ENCODE assay signal across 1 cellular context in the genomic region with DNA sequence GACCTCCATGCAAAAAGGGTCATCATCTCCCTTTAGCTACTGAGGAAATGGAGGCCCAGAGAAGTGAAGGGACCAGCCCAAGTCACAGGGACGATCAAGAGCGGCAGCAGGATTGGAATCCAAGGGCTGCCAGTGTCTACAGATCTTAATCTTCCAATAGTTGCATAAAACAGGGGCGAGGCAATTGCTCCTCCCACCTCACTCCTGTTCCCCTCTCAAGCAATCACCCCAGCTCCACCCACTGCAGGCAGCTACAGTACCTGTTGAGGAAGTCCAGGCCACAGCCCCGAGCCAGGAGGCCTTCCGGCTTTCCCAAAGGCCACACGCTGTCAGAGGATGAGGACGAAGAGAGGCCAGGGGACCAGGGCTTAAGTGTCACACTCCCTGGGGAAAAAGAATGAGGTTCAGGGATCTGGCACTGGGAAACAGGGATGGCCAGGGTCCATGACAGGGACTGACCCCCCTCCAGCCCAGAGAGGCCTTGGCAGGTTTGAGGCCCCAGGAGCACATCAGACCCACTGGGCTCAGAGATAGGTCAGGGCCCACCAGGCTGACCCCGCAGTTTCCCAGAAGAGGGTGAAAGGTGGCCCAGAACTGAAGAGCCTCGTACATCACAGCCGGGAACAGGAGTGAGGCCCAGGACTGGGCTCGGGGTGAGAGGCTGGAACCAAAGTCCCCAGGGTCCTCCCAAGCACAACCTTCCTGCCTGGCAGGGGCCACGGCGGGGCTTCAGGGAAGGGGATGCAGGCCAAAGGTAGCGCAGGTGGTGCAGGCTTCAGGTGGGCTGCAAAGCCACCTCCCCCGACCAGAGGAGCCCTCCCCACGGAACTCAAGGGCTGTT.
TF ChIP-seq lines count a peak whose summit lies in the region.

No MANE protein-coding gene starts in this region.

TF ChIP-seq in HepG2, 621 proteins besides CTCF, POLR2A, EP300 and RAD21 (continued from another document and continues in another):
- TF ChIP-seq, protein P1, sequence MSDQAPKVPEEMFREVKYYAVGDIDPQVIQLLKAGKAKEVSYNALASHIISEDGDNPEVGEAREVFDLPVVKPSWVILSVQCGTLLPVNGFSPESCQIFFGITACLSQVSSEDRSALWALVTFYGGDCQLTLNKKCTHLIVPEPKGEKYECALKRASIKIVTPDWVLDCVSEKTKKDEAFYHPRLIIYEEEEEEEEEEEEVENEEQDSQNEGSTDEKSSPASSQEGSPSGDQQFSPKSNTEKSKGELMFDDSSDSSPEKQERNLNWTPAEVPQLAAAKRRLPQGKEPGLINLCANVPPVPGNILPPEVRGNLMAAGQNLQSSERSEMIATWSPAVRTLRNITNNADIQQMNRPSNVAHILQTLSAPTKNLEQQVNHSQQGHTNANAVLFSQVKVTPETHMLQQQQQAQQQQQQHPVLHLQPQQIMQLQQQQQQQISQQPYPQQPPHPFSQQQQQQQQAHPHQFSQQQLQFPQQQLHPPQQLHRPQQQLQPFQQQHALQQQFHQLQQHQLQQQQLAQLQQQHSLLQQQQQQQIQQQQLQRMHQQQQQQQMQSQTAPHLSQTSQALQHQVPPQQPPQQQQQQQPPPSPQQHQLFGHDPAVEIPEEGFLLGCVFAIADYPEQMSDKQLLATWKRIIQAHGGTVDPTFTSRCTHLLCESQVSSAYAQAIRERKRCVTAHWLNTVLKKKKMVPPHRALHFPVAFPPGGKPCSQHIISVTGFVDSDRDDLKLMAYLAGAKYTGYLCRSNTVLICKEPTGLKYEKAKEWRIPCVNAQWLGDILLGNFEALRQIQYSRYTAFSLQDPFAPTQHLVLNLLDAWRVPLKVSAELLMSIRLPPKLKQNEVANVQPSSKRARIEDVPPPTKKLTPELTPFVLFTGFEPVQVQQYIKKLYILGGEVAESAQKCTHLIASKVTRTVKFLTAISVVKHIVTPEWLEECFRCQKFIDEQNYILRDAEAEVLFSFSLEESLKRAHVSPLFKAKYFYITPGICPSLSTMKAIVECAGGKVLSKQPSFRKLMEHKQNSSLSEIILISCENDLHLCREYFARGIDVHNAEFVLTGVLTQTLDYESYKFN (CRISPR knock-in tag; conservative IDR thresholded peaks at IDR 0.05), result no peak
- TF ChIP-seq, protein P2, sequence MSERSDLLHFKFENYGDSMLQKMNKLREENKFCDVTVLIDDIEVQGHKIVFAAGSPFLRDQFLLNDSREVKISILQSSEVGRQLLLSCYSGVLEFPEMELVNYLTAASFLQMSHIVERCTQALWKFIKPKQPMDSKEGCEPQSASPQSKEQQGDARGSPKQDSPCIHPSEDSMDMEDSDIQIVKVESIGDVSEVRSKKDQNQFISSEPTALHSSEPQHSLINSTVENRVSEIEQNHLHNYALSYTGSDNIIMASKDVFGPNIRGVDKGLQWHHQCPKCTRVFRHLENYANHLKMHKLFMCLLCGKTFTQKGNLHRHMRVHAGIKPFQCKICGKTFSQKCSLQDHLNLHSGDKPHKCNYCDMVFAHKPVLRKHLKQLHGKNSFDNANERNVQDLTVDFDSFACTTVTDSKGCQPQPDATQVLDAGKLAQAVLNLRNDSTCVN (CRISPR knock-in tag; IDR thresholded peaks at IDR 0.05; ENCODE audit: borderline replicate concordance), result no peak
- TF ChIP-seq RARG (CRISPR knock-in tag; IDR thresholded peaks at IDR 0.05; ENCODE audit: low read depth) (0 out of 2 replicates have a peak, but pooled peaks have one; percentile 30), FOXC1 (CRISPR knock-in tag; IDR thresholded peaks at IDR 0.05; ENCODE audit: borderline replicate concordance) (no peak), ZFP36L1 (CRISPR knock-in tag; IDR thresholded peaks at IDR 0.05) (no peak; the same call in 1 of the 2 replicates), NRL (CRISPR knock-in tag; IDR thresholded peaks at IDR 0.05; ENCODE audit: borderline replicate concordance) (0 out of 2 replicates have a peak, but pooled peaks have one; percentile 48), NKX3-1 (CRISPR knock-in tag; IDR thresholded peaks at IDR 0.05) (peak; percentile 75), ZNF382 (CRISPR knock-in tag; IDR thresholded peaks at IDR 0.05; ENCODE audit: borderline replicate concordance) (no peak), STAG1 (CRISPR knock-in tag; IDR thresholded peaks at IDR 0.05) (no peak), HNF4G (IDR thresholded peaks at IDR 0.05; ENCODE audit: borderline replicate concordance, low read depth, low read length) (no peak; the same call in 1 of the 2 replicates), HNF4G (CRISPR knock-in tag; IDR thresholded peaks at IDR 0.05; ENCODE audit: borderline replicate concordance, low read depth) (no peak), KLF13 (CRISPR knock-in tag; IDR thresholded peaks at IDR 0.05) (no peak), GTF3A (CRISPR knock-in tag; conservative IDR thresholded peaks at IDR 0.05) (no peak), HDAC1 (CRISPR knock-in tag; IDR thresholded peaks at IDR 0.05) (no peak), BRD4 (CRISPR knock-in tag; IDR thresholded peaks at IDR 0.05) (no peak), FLYWCH1 (CRISPR knock-in tag; IDR thresholded peaks at IDR 0.05) (no peak), IRF2 (CRISPR knock-in tag; IDR thresholded peaks at IDR 0.05) (peak; percentile 18; the same call in 1 of the 2 replicates), SIX4 (CRISPR knock-in tag; IDR thresholded peaks at IDR 0.05) (no peak; the same call in 1 of the 2 replicates), MBNL3 (CRISPR knock-in tag; conservative IDR thresholded peaks at IDR 0.05) (no peak), HOXA7 (CRISPR knock-in tag; IDR thresholded peaks at IDR 0.05) (no peak), NFYB (CRISPR knock-in tag; IDR thresholded peaks at IDR 0.05) (no peak), HMGA1 (CRISPR knock-in tag; conservative IDR thresholded peaks at IDR 0.05) (no peak), CBX2 (IDR thresholded peaks at IDR 0.05; ENCODE audit: low read depth, low read length) (no peak), CBX2 (CRISPR knock-in tag; IDR thresholded peaks at IDR 0.05; ENCODE audit: low read depth) (no peak; the same call in 1 of the 2 replicates), MZF1 (CRISPR knock-in tag; IDR thresholded peaks at IDR 0.05; ENCODE audit: borderline replicate concordance) (no peak), AGO1 (IDR thresholded peaks at IDR 0.05; ENCODE audit: low read depth, low read length, poor library complexity, severe bottlenecking) (no peak), ZFX (CRISPR knock-in tag; IDR thresholded peaks at IDR 0.05; ENCODE audit: low read depth) (peak; percentile 95), POLR2G (IDR thresholded peaks at IDR 0.05; ENCODE audit: low read depth, low read length) (peak; percentile 52), ZNF644 (CRISPR knock-in tag; IDR thresholded peaks at IDR 0.05; ENCODE audit: low read depth) (0 out of 2 replicates have a peak, but pooled peaks have one; percentile 14), HNRNPH1 (optimal IDR thresholded peaks at IDR 0.05; ENCODE audit: low read depth, low read length) (no peak), ZNF557 (CRISPR knock-in tag; IDR thresholded peaks at IDR 0.05) (no peak), ZNF773 (CRISPR knock-in tag; IDR thresholded peaks at IDR 0.05; ENCODE audit: borderline replicate concordance) (no peak)
- TF ChIP-seq, protein P3, sequence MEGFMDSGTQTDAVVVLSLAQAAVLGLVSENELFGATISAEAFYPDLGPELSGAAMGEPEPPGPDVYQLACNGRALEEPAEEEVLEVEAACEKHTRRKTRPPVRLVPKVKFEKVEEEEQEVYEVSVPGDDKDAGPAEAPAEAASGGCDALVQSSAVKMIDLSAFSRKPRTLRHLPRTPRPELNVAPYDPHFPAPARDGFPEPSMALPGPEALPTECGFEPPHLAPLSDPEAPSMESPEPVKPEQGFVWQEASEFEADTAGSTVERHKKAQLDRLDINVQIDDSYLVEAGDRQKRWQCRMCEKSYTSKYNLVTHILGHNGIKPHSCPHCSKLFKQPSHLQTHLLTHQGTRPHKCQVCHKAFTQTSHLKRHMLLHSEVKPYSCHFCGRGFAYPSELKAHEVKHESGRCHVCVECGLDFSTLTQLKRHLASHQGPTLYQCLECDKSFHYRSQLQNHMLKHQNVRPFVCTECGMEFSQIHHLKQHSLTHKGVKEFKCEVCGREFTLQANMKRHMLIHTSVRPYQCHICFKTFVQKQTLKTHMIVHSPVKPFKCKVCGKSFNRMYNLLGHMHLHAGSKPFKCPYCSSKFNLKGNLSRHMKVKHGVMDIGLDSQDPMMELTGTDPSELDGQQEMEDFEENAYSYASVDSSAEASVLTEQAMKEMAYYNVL (CRISPR knock-in tag; IDR thresholded peaks at IDR 0.05; ENCODE audit: borderline replicate concordance), result no peak
- TF ChIP-seq, protein P4, sequence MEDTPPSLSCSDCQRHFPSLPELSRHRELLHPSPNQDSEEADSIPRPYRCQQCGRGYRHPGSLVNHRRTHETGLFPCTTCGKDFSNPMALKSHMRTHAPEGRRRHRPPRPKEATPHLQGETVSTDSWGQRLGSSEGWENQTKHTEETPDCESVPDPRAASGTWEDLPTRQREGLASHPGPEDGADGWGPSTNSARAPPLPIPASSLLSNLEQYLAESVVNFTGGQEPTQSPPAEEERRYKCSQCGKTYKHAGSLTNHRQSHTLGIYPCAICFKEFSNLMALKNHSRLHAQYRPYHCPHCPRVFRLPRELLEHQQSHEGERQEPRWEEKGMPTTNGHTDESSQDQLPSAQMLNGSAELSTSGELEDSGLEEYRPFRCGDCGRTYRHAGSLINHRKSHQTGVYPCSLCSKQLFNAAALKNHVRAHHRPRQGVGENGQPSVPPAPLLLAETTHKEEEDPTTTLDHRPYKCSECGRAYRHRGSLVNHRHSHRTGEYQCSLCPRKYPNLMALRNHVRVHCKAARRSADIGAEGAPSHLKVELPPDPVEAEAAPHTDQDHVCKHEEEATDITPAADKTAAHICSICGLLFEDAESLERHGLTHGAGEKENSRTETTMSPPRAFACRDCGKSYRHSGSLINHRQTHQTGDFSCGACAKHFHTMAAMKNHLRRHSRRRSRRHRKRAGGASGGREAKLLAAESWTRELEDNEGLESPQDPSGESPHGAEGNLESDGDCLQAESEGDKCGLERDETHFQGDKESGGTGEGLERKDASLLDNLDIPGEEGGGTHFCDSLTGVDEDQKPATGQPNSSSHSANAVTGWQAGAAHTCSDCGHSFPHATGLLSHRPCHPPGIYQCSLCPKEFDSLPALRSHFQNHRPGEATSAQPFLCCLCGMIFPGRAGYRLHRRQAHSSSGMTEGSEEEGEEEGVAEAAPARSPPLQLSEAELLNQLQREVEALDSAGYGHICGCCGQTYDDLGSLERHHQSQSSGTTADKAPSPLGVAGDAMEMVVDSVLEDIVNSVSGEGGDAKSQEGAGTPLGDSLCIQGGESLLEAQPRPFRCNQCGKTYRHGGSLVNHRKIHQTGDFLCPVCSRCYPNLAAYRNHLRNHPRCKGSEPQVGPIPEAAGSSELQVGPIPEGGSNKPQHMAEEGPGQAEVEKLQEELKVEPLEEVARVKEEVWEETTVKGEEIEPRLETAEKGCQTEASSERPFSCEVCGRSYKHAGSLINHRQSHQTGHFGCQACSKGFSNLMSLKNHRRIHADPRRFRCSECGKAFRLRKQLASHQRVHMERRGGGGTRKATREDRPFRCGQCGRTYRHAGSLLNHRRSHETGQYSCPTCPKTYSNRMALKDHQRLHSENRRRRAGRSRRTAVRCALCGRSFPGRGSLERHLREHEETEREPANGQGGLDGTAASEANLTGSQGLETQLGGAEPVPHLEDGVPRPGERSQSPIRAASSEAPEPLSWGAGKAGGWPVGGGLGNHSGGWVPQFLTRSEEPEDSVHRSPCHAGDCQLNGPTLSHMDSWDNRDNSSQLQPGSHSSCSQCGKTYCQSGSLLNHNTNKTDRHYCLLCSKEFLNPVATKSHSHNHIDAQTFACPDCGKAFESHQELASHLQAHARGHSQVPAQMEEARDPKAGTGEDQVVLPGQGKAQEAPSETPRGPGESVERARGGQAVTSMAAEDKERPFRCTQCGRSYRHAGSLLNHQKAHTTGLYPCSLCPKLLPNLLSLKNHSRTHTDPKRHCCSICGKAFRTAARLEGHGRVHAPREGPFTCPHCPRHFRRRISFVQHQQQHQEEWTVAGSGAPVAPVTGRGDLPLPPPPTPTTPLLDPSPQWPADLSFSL (CRISPR knock-in tag; IDR thresholded peaks at IDR 0.05), result no peak
- TF ChIP-seq, protein P5, sequence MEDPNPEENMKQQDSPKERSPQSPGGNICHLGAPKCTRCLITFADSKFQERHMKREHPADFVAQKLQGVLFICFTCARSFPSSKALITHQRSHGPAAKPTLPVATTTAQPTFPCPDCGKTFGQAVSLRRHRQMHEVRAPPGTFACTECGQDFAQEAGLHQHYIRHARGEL (CRISPR knock-in tag; IDR thresholded peaks at IDR 0.05), result no peak
- TF ChIP-seq, protein P6, sequence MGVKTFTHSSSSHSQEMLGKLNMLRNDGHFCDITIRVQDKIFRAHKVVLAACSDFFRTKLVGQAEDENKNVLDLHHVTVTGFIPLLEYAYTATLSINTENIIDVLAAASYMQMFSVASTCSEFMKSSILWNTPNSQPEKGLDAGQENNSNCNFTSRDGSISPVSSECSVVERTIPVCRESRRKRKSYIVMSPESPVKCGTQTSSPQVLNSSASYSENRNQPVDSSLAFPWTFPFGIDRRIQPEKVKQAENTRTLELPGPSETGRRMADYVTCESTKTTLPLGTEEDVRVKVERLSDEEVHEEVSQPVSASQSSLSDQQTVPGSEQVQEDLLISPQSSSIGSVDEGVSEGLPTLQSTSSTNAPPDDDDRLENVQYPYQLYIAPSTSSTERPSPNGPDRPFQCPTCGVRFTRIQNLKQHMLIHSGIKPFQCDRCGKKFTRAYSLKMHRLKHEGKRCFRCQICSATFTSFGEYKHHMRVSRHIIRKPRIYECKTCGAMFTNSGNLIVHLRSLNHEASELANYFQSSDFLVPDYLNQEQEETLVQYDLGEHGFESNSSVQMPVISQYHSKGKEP (CRISPR knock-in tag; IDR thresholded peaks at IDR 0.05), result no peak
- TF ChIP-seq, protein P7, sequence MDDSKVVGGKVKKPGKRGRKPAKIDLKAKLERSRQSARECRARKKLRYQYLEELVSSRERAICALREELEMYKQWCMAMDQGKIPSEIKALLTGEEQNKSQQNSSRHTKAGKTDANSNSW (CRISPR knock-in tag; IDR thresholded peaks at IDR 0.05; ENCODE audit: borderline replicate concordance), result 0 out of 2 replicates have a peak, but pooled peaks have one; percentile 37
- TF ChIP-seq, protein P8, sequence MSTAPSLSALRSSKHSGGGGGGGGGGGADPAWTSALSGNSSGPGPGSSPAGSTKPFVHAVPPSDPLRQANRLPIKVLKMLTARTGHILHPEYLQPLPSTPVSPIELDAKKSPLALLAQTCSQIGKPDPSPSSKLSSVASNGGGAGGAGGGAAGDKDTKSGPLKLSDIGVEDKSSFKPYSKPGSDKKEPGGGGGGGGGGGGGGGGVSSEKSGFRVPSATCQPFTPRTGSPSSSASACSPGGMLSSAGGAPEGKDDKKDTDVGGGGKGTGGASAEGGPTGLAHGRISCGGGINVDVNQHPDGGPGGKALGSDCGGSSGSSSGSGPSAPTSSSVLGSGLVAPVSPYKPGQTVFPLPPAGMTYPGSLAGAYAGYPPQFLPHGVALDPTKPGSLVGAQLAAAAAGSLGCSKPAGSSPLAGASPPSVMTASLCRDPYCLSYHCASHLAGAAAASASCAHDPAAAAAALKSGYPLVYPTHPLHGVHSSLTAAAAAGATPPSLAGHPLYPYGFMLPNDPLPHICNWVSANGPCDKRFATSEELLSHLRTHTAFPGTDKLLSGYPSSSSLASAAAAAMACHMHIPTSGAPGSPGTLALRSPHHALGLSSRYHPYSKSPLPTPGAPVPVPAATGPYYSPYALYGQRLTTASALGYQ (CRISPR knock-in tag; IDR thresholded peaks at IDR 0.05), result no peak
- TF ChIP-seq, protein P9, sequence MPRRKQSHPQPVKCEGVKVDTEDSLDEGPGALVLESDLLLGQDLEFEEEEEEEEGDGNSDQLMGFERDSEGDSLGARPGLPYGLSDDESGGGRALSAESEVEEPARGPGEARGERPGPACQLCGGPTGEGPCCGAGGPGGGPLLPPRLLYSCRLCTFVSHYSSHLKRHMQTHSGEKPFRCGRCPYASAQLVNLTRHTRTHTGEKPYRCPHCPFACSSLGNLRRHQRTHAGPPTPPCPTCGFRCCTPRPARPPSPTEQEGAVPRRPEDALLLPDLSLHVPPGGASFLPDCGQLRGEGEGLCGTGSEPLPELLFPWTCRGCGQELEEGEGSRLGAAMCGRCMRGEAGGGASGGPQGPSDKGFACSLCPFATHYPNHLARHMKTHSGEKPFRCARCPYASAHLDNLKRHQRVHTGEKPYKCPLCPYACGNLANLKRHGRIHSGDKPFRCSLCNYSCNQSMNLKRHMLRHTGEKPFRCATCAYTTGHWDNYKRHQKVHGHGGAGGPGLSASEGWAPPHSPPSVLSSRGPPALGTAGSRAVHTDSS (CRISPR knock-in tag; conservative IDR thresholded peaks at IDR 0.05), result no peak
